12 cellular contexts compared by ENCODE assay signal in the genomic region with DNA sequence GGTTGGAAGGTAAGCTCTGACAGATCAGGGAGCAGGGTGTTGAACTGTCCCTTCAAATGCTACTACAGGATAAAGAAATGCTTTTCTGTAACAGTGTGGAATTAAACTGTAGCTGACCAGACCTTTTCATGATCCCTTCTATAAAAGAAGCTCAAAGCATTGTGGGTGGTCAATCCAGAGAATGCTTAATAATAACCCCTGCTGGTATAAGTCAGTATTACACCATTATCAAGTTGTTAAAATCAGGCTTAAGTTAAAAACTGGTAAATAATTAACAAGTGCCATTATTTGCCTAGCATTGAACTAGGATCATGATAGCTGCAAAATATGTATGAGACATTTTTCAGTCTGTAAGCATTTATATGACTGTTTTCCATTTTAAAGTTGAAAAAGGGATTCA.
A peak's percentile ranks its signal among the peaks of the same experiment; 100 is the strongest.
DNase-seq lines count a peak whose midpoint lies in the region; ATAC-seq and TF ChIP-seq lines count a peak whose summit lies in the region.
"Had no signal": no experiment of that assay in that cellular context is flagged by ENCODE, and none has a peak within 500 bp of the region (broad histone marks: within the 10 kb centered on the region; RNA-seq: fewer than 3 reads in every experiment).

No MANE protein-coding gene starts in this region.

- H3K27ac Mint-ChIP-seq in activated CD8-positive, alpha-beta T cell treated with anti-CD3 and anti-CD28 coated beads, Interleukin-2, amount 10 ng/mL, durations not matched to agents 7 days and 5 days: no peak overlapping the region
- H3K27ac Mint-ChIP-seq: CD4-positive, alpha-beta memory T cell had no signal

- H3K27me3 Mint-ChIP-seq in activated CD8-positive, alpha-beta T cell treated with anti-CD3 and anti-CD28 coated beads, Interleukin-2, amount 10 ng/mL, durations not matched to agents 7 days and 5 days (ENCODE audit: low read depth): no peaks in the 10 kb centered on the region

- CTCF ChIA-PET in AG04450 (lab: Charles Lee): no interaction called here
- CTCF ChIA-PET in activated CD8-positive, alpha-beta T cell treated with anti-CD3 and anti-CD28 coated beads, Interleukin-2, amount 10 ng/mL, durations not matched to agents 7 days and 5 days (lab: Charles Lee): interaction anchor here (1.0 kb wide), 1 partner anchor 10 kb away, joined by 5 read pairs; no protein-coding TSS in a partner anchor

- no peaks in the 10 kb centered on the region for H3K4me1 Mint-ChIP-seq in activated CD8-positive, alpha-beta T cell treated with anti-CD3 and anti-CD28 coated beads, Interleukin-2, amount 10 ng/mL, durations not matched to agents 7 days and 5 days (ENCODE audit: low read depth)
- H3K4me1 Mint-ChIP-seq: CD4-positive, alpha-beta memory T cell had no signal

- no peaks in the 10 kb centered on the region for H3K9me3 Mint-ChIP-seq in activated CD8-positive, alpha-beta T cell treated with anti-CD3 and anti-CD28 coated beads, Interleukin-2, amount 10 ng/mL, durations not matched to agents 7 days and 5 days (ENCODE audit: insufficient read depth)

- no peak overlapping the region for H3K4me3 Mint-ChIP-seq in activated CD8-positive, alpha-beta T cell treated with anti-CD3 and anti-CD28 coated beads, Interleukin-2, amount 10 ng/mL, durations not matched to agents 7 days and 5 days
- H3K4me3 Mint-ChIP-seq: CD4-positive, alpha-beta memory T cell had no signal

- H3K36me3 Mint-ChIP-seq in activated CD8-positive, alpha-beta T cell treated with anti-CD3 and anti-CD28 coated beads, Interleukin-2, amount 10 ng/mL, durations not matched to agents 7 days and 5 days (ENCODE audit: low read depth): no peaks in the 10 kb centered on the region
- H3K36me3 Mint-ChIP-seq: CD4-positive, alpha-beta memory T cell had no signal

- DNase-seq in AG04450 (ENCODE audit: low read depth, low spot score) (no peak), OCI-M1 (lab: John Stamatoyannopoulos, UW) (peak; percentile 11), iris pigment epithelial cell (ENCODE audit: low read depth) (peak; percentile 13), nucleus accumbens (lab: John Stamatoyannopoulos, UW) (no peak)
- DNase-seq in activated CD8-positive, alpha-beta memory T cell treated with anti-CD3 and anti-CD28 coated beads for 24 hours: no peak
- DNase-seq in activated CD8-positive, alpha-beta T cell treated with anti-CD3 and anti-CD28 coated beads, Interleukin-2, amount 10 ng/mL, durations not matched to agents 7 days and 5 days: no peak
- DNase-seq in activated naive CD4-positive, alpha-beta T cell treated with anti-CD3 and anti-CD28 coated beads, Interleukin-2, amount 50 U/mL, for 16 hours: no peak
- DNase-seq: activated gamma-delta T cell treated with Interleukin-2 at 50 U/mL for 16 hours; CD4-positive, alpha-beta memory T cell; IMR-90; SW 1271 had no signal

- H3K4me3 ChIP-seq in AG04450 (ENCODE audit: low read depth, low read length): no peak overlapping the region

- peak; percentile 64 for ATAC-seq in GM19351 (IDR thresholded peaks at IDR 0.05; ENCODE audit: unreplicated experiment)
- ATAC-seq in activated CD8-positive, alpha-beta T cell treated with anti-CD3 and anti-CD28 coated beads, Interleukin-2, amount 10 ng/mL, durations not matched to agents 7 days and 5 days: no peak

- H3K27me3 ChIP-seq in AG04450 (ENCODE audit: control insufficient read depth, insufficient read depth, low read length): no peaks in the 10 kb centered on the region

- peaks cover 10% of the 10 kb centered on the region for H3K9me3 ChIP-seq in AG04450 (ENCODE audit: control insufficient read depth, insufficient read depth, low read length)

- POLR2A ChIA-PET in AG04450 (lab: Yijun Ruan, JAX): no interaction called here
- POLR2A ChIA-PET in activated CD8-positive, alpha-beta T cell treated with anti-CD3 and anti-CD28 coated beads, Interleukin-2, amount 10 ng/mL, durations not matched to agents 7 days and 5 days (lab: Charles Lee): no interaction called here

- peak; percentile 11; the same call in 1 of the 2 replicates for TF ChIP-seq CTCF in AG04450 (IDR thresholded peaks at IDR 0.05; ENCODE audit: low read depth, low read length)

- H3K27ac ChIP-seq in AG04450 (ENCODE audit: low read depth, low read length): no peak overlapping the region

Comparison
In these comparisons a context has a peak if more than half of its experiments do, and no peak if none do; other contexts are left out.
1. DNase-seq: peak in OCI-M1 (single experiment) and iris pigment epithelial cell (single experiment); none in AG04450 (single experiment), activated CD8-positive, alpha-beta memory T cell treated with anti-CD3 and anti-CD28 coated beads for 24 hours (single experiment), nucleus accumbens (0 of 56), activated CD8-positive, alpha-beta T cell treated with anti-CD3 and anti-CD28 coated beads, Interleukin-2, amount 10 ng/mL, durations not matched to agents 7 days and 5 days (single experiment) and activated naive CD4-positive, alpha-beta T cell treated with anti-CD3 and anti-CD28 coated beads, Interleukin-2, amount 50 U/mL, for 16 hours (single experiment).